10 cellular contexts compared by ENCODE assay signal in genomic region chr7:47541485-47541884, GRCh38. TPM values are rescaled to one million over a fixed set of nuclear protein-coding genes. Genes with fewer than 3 reads are reported as not detected.
DNase-seq lines count a peak whose midpoint lies in the region; ATAC-seq, FAIRE-seq and TF ChIP-seq lines count a peak whose summit lies in the region.
"Not testable (repeated sequence)": the region's sequence is repeated elsewhere in the genome, so short reads cannot be mapped to it uniquely, and the experiment has no call there.
"Had no signal": no experiment of that assay in that cellular context is flagged by ENCODE, and none has a peak within 500 bp of the region (broad histone marks: within the 10 kb centered on the region; RNA-seq: fewer than 3 reads in every experiment).

No MANE protein-coding gene starts in this region.

- H3K4me2 ChIP-seq in BLaER1 (peak overlapping the region; percentile 73), OCI-LY1 (ENCODE audit: low read length) (peak overlapping the region; percentile 55; the same call in 1 of the 2 replicates), HepG2 (ENCODE audit: low read depth, low read length) (peak overlapping the region; percentile 90)
- not testable (repeated sequence) for H3K4me2 ChIP-seq in trophoblast cell (ENCODE audit: low read length)

- not testable (repeated sequence) for H3K36me3 Mint-ChIP-seq in T-helper 17 cell (ENCODE audit: low read depth); endodermal cell (ENCODE audit: low read depth); naive B cell; type B pancreatic cell

- not testable (repeated sequence) for H2AK5ac ChIP-seq in trophoblast cell (ENCODE audit: low read length)

- in situ Hi-C loops in HepG2 (cut with HindIII; ENCODE audit: extremely low pct_ligation_motif_present, low pct_unique_long_range_greater_than_20kb): not testable (repeated sequence)

- H3K9ac ChIP-seq in BLaER1; trophoblast cell (ENCODE audit: low read length): not testable (repeated sequence)
- H3K9ac ChIP-seq in OCI-LY1 (ENCODE audit: low read length): peak overlapping the region; percentile 43; the same call in 1 of the 2 replicates
- peak overlapping the region; percentile 1 for H3K9ac ChIP-seq in endodermal cell (ENCODE audit: extremely low read depth, low read length, poor library complexity, severe bottlenecking)
- peak overlapping the region; percentile 76; the same call in 1 of the 2 replicates for H3K9ac ChIP-seq in HepG2 (ENCODE audit: insufficient read depth, low read depth, low read length)

- not testable (repeated sequence) for H3K9me2 ChIP-seq in OCI-LY1 (ENCODE audit: low read depth, low read length)

- H3K4me1 ChIP-seq in BLaER1 (peaks cover 85% of the 10 kb centered on the region), OCI-LY1 (ENCODE audit: insufficient read depth, low read length, severe bottlenecking) (peaks cover 73% of the 10 kb centered on the region), endodermal cell (ENCODE audit: control insufficient read depth, insufficient read depth, low read length) (peaks cover 22% of the 10 kb centered on the region), HepG2 (ENCODE audit: insufficient read depth, low read length) (peaks cover 81% of the 10 kb centered on the region), trophoblast cell (ENCODE audit: control insufficient read depth in 1 of 2, insufficient read depth in 2 of 2, low read length in 2 of 2) (peaks cover 48 to 69% of the 10 kb centered on the region in 2 experiments)

- TF ChIP-seq EP300 in HepG2 (IDR thresholded peaks at IDR 0.05; ENCODE audit: low read depth in 2 of 2, low read length in 2 of 2); HepG2 (CRISPR knock-in tag; IDR thresholded peaks at IDR 0.05; ENCODE audit: borderline replicate concordance): not testable (repeated sequence)

- H3K4me3 ChIP-seq in BLaER1: peak overlapping the region; percentile 53; the same call in 1 of the 2 replicates
- H3K4me3 ChIP-seq in OCI-LY1 (ENCODE audit: low read depth, low read length, poor library complexity, severe bottlenecking): peak overlapping the region; percentile 52
- H3K4me3 ChIP-seq in endodermal cell (ENCODE audit: low read length): peak overlapping the region; percentile 3
- peak overlapping the region; percentile 58 to 72 (median 63) for H3K4me3 ChIP-seq in HepG2 (replicated peaks in 1 of 3; ENCODE audit: insufficient read depth in 1 of 3, low read depth in 2 of 3, low read length in 3 of 3)
- not testable (repeated sequence) for H3K4me3 ChIP-seq in trophoblast cell (ENCODE audit: low read depth, low read length)

- CTCF ChIA-PET in HepG2 (lab: Yijun Ruan, JAX; ENCODE audit: low intra/inter-chr PET ratio, low total read pairs): not testable (repeated sequence)

- 61 to 79% methylated on average over 9 of the region's 9 CpGs for WGBS in endodermal cell (ENCODE audit: insufficient coverage in 1 of 2, insufficient read length in 1 of 2), 2 experiments
- 91% methylated on average over 9 of the region's 9 CpGs for WGBS in HepG2 (ENCODE audit: low lambda C conversion rate)
- no CpG with 5 or more reads among the region's 9 CpGs for WGBS in trophoblast cell (ENCODE audit: extremely low coverage, insufficient coverage, insufficient read length)

- FAIRE-seq in HepG2 (lab: Jason Lieb, UNC): not testable (repeated sequence)

- H3K27ac Mint-ChIP-seq in T-helper 17 cell: not testable (repeated sequence)
- H3K27ac Mint-ChIP-seq in endodermal cell (peak overlapping the region; percentile 71), naive B cell (peak overlapping the region in 4 of 6 donors; percentile 18 to 91 (median 81)), type B pancreatic cell (peak overlapping the region; percentile 41)

- H3K79me1 ChIP-seq in trophoblast cell (ENCODE audit: low read length): peaks cover 41% of the 10 kb centered on the region

- not testable (repeated sequence) for H4K8ac ChIP-seq in trophoblast cell (ENCODE audit: low read depth, low read length)

- H3K4me1 Mint-ChIP-seq in T-helper 17 cell: not testable (repeated sequence)
- H3K4me1 Mint-ChIP-seq in endodermal cell: peaks cover 76% of the 10 kb centered on the region
- H3K4me1 Mint-ChIP-seq in naive B cell: peaks cover 23 to 56% (median 31%) of the 10 kb centered on the region in 3 donors
- peaks cover 56% of the 10 kb centered on the region for H3K4me1 Mint-ChIP-seq in type B pancreatic cell (ENCODE audit: unreplicated experiment)

- H3F3A ChIP-seq in OCI-LY1 (ENCODE audit: insufficient read depth, low read length): not testable (repeated sequence)

- TF ChIP-seq POLR2A in HepG2 (IDR thresholded peaks at IDR 0.05; ENCODE audit: insufficient read depth in 1 of 2, low read depth in 2 of 2, low read length in 2 of 2): not testable (repeated sequence)

- H3K4me3 Mint-ChIP-seq in T-helper 17 cell: peak overlapping the region; percentile 10
- H3K4me3 Mint-ChIP-seq in endodermal cell: peak overlapping the region; percentile 16
- peak overlapping the region in 2 of 8 donors; percentile 31 to 41 for H3K4me3 Mint-ChIP-seq in naive B cell
- not testable (repeated sequence) for H3K4me3 Mint-ChIP-seq in type B pancreatic cell

- POLR2A ChIA-PET in HepG2 (lab: Yijun Ruan, JAX): interaction anchor here (0.8 to 1.6 kb wide), 3 partner anchors 30 to 66 kb away, joined by 3 to 5 read pairs (median 5); no protein-coding TSS in a partner anchor

- H3K79me2 ChIP-seq in OCI-LY1 (ENCODE audit: insufficient read depth, low read length): peaks cover 37% of the 10 kb centered on the region
- H3K79me2 ChIP-seq in HepG2 (ENCODE audit: insufficient read depth, low read length): peaks cover 92% of the 10 kb centered on the region
- peaks cover 24% of the 10 kb centered on the region for H3K79me2 ChIP-seq in trophoblast cell (ENCODE audit: control insufficient read depth, insufficient read depth, low read length, poor library complexity)

- not testable (repeated sequence) for H2BK5ac ChIP-seq in trophoblast cell (ENCODE audit: low read depth, low read length, poor library complexity)

- H3K27ac ChIP-seq in BLaER1; endodermal cell (ENCODE audit: low read depth, low read length); trophoblast cell (ENCODE audit: low read depth, low read length): not testable (repeated sequence)
- H3K27ac ChIP-seq in OCI-LY1 (ENCODE audit: low read depth, low read length, poor library complexity, severe bottlenecking) (peak overlapping the region; percentile 63), HepG2 (ENCODE audit: extremely low read length, insufficient read depth, low read length) (peak overlapping the region; percentile 79)

- not testable (repeated sequence) for H2BK120ac ChIP-seq in trophoblast cell (ENCODE audit: insufficient read depth, low read length, poor library complexity)

- TF ChIP-seq CTCF in OCI-LY1 (IDR thresholded peaks at IDR 0.05; ENCODE audit: low read length); endodermal cell (conservative IDR thresholded peaks at IDR 0.05); HepG2 (CRISPR knock-in tag; IDR thresholded peaks at IDR 0.05); type B pancreatic cell (conservative IDR thresholded peaks at IDR 0.05): not testable (repeated sequence)

- H3K18ac ChIP-seq in trophoblast cell (ENCODE audit: low read length): not testable (repeated sequence)

- H3K36me3 ChIP-seq in BLaER1: peaks cover 11% of the 10 kb centered on the region; the same call in 1 of the 2 replicates
- H3K36me3 ChIP-seq in OCI-LY1 (ENCODE audit: insufficient read depth, low read length); endodermal cell (ENCODE audit: control insufficient read depth, insufficient read depth, low read length): not testable (repeated sequence)
- H3K36me3 ChIP-seq in HepG2 (replicated peaks in 1 of 2; ENCODE audit: control insufficient read depth in 1 of 2, insufficient read depth in 2 of 2, low read length in 2 of 2): peaks cover 3 to 11% of the 10 kb centered on the region in 2 experiments; a peak in 3 of 5 replicates
- peaks cover 33 to 38% of the 10 kb centered on the region in 2 experiments for H3K36me3 ChIP-seq in trophoblast cell (ENCODE audit: control insufficient read depth in 1 of 2, insufficient read depth in 2 of 2, low read length in 2 of 2)

- H3K23ac ChIP-seq in trophoblast cell (ENCODE audit: low read length): not testable (repeated sequence)

- not testable (repeated sequence) for H3K9me3 ChIP-seq in BLaER1; OCI-LY1 (ENCODE audit: low read length); T-helper 17 cell (ENCODE audit: control insufficient read depth, low read length, poor library complexity, severe bottlenecking); endodermal cell (ENCODE audit: control insufficient read depth, low read length); HepG2 (ENCODE audit: low read length); trophoblast cell (ENCODE audit: insufficient read depth, low read depth, low read length)

- TF ChIP-seq RAD21 in HepG2 (CRISPR knock-in tag; IDR thresholded peaks at IDR 0.05): not testable (repeated sequence)

- H3K27me3 ChIP-seq in BLaER1: peaks cover 20% of the 10 kb centered on the region
- not testable (repeated sequence) for H3K27me3 ChIP-seq in OCI-LY1 (ENCODE audit: insufficient read depth, low read length); endodermal cell (ENCODE audit: control insufficient read depth, insufficient read depth, low read length, poor library complexity, severe bottlenecking); HepG2 (ENCODE audit: control insufficient read depth in 1 of 2, insufficient read depth in 2 of 2, low read length in 2 of 2); trophoblast cell (ENCODE audit: insufficient read depth, low read length)

- peaks cover 70% of the 10 kb centered on the region for H4K20me1 ChIP-seq in BLaER1
- not testable (repeated sequence) for H4K20me1 ChIP-seq in OCI-LY1 (ENCODE audit: insufficient read depth, low read length); HepG2 (ENCODE audit: insufficient read depth, low read length)

- not testable (repeated sequence) for H3K9me3 Mint-ChIP-seq in endodermal cell, naive B cell, type B pancreatic cell

- not testable (repeated sequence) for H4K12ac ChIP-seq in trophoblast cell (ENCODE audit: low read depth, low read length)

- not testable (repeated sequence) for BruUV-seq in HepG2 (replicated peaks; lab: Mats Ljungman, UMichigan)

- not testable (repeated sequence) for H3K27me3 Mint-ChIP-seq in T-helper 17 cell; endodermal cell (ENCODE audit: insufficient read depth); type B pancreatic cell
- H3K27me3 Mint-ChIP-seq in naive B cell: peaks cover 17 to 21% (median 18%) of the 10 kb centered on the region in 3 donors

- not testable (repeated sequence) for ATAC-seq in T-helper 17 cell; HepG2; naive B cell (ENCODE audit: low read depth in 2 of 2)

- not testable (repeated sequence) for H2AFZ ChIP-seq in OCI-LY1 (ENCODE audit: low read length); HepG2 (ENCODE audit: low read length); trophoblast cell (ENCODE audit: insufficient read depth, low read length, poor library complexity)

- H3K14ac ChIP-seq in trophoblast cell (ENCODE audit: low read length): not testable (repeated sequence)

- H4K91ac ChIP-seq in trophoblast cell (ENCODE audit: low read depth, low read length): not testable (repeated sequence)

- intact Hi-C loops in HepG2 (cut with micrococcal nuclease; ENCODE audit: unreplicated experiment): not testable (repeated sequence)

- DNase-seq in T-helper 17 cell; endodermal cell; HepG2 (ENCODE audit: low spot score); naive B cell; trophoblast cell; type B pancreatic cell (ENCODE audit: extremely low spot score, unreplicated experiment): not testable (repeated sequence)

- H3K4ac ChIP-seq in trophoblast cell (ENCODE audit: low read depth, low read length): peak overlapping the region; percentile 49

- H2BK12ac ChIP-seq in trophoblast cell (ENCODE audit: low read length): not testable (repeated sequence)

RNA-seq across cellular contexts. Expression of gene TNS3, which starts 40.4 kb away (rescaled TPM):
- total RNA-seq in T-helper 17 cell: 1 to 10 TPM; 2.3 to 2.6 TPM
- total RNA-seq in endodermal cell: 10 to 100 TPM; 33.8 to 38.5 TPM
- polyA plus RNA-seq in endodermal cell (2013, experiment 1 of 2): 18.1 TPM
- polyA plus RNA-seq in endodermal cell (2013, experiment 2 of 2): 19.3 TPM
- total RNA-seq in HepG2 (2016; rRNA removed; fragmentation: Illumina TruSeq; extraction: Trizol): 51.3 and 55.7 TPM in 2 replicates
- total RNA-seq in HepG2 (2016; cell fraction: cytosol; rRNA removed; fragmentation: Illumina TruSeq; extraction: Trizol; ENCODE audit: low read depth): 14.9 and 19.1 TPM in 2 replicates
- total RNA-seq in HepG2 (2016; cell fraction: insoluble cytoplasmic fraction; rRNA removed; fragmentation: Illumina TruSeq; extraction: Trizol): 45.5 and 52.6 TPM in 2 replicates
- total RNA-seq in HepG2 (2016; cell fraction: membrane; rRNA removed; fragmentation: Illumina TruSeq; extraction: Trizol): 16.6 and 16.8 TPM in 2 replicates
- 72.4 and 83.0 TPM in 2 replicates for total RNA-seq in HepG2 (2016; cell fraction: nucleus; rRNA removed; fragmentation: Illumina TruSeq; extraction: Trizol)
- 52.9 and 55.1 TPM in 2 replicates for polyA plus RNA-seq in HepG2 (2011; rRNA removed)
- polyA plus RNA-seq in HepG2 (2011; cell fraction: cytosol; rRNA removed): 28.4 and 33.2 TPM in 2 replicates
- polyA plus RNA-seq in HepG2 (2011; cell fraction: nucleus; rRNA removed): 76.4 and 98.4 TPM in 2 replicates
- polyA plus RNA-seq in HepG2 (2012): 48.6 and 60.6 TPM in 2 replicates
- polyA plus RNA-seq in HepG2 (2016; cell fraction: cytosol; fragmentation: Illumina TruSeq; extraction: Trizol; ENCODE audit: low read depth): 1.6 and 1.9 TPM in 2 replicates
- polyA plus RNA-seq in HepG2 (2016; cell fraction: insoluble cytoplasmic fraction; fragmentation: Illumina TruSeq; extraction: Trizol; ENCODE audit: low read depth): 32.3 and 39.6 TPM in 2 replicates
- 3.7 and 4.3 TPM in 2 replicates for polyA plus RNA-seq in HepG2 (2016; cell fraction: membrane; fragmentation: Illumina TruSeq; extraction: Trizol; ENCODE audit: low read depth)
- polyA plus RNA-seq in HepG2 (2016; cell fraction: nucleus; fragmentation: Illumina TruSeq; extraction: Trizol; ENCODE audit: insufficient read depth, low read depth): 56.5 and 64.9 TPM in 2 replicates
- 29.7 and 302 TPM in 2 replicates for polyA minus RNA-seq in HepG2 (2011; rRNA and poly(A)+ RNA removed; ENCODE audit: low replicate concordance)
- polyA minus RNA-seq in HepG2 (2011; cell fraction: cytosol; rRNA and poly(A)+ RNA removed): 53.8 and 56.5 TPM in 2 replicates
- polyA minus RNA-seq in HepG2 (2011; cell fraction: nucleus; rRNA and poly(A)+ RNA removed): 139 and 170 TPM in 2 replicates
- polyA plus RNA-seq in naive B cell (ENCODE audit: low read depth in 6 of 6): 1 to 10 TPM; 1.5 to 6.3 (median 4.8) TPM
- 85.9 and 86.5 TPM in 2 replicates for polyA plus RNA-seq in trophoblast cell (2013)
- 48.8 and 138 TPM in 2 replicates for total RNA-seq in type B pancreatic cell (ENCODE audit: low replicate concordance)
- total RNA-seq: A673 had no signal
- polyA plus RNA-seq: CD8-positive, alpha-beta memory T cell had no signal

Comparison
In these comparisons a context has a peak if more than half of its experiments do, and no peak if none do; other contexts are left out.
1. RNA of gene TNS3, which starts 40.4 kb away (total RNA-seq): 48.8 to 138 TPM in type B pancreatic cell, 14.9 to 83.0 TPM in HepG2 and 33.8 to 38.5 TPM in endodermal cell; 2.3 to 2.6 TPM in T-helper 17 cell; every median in the first group is over 4 times any median in the second.